ENCODE assay signal across 21 cellular contexts in the genomic region with DNA sequence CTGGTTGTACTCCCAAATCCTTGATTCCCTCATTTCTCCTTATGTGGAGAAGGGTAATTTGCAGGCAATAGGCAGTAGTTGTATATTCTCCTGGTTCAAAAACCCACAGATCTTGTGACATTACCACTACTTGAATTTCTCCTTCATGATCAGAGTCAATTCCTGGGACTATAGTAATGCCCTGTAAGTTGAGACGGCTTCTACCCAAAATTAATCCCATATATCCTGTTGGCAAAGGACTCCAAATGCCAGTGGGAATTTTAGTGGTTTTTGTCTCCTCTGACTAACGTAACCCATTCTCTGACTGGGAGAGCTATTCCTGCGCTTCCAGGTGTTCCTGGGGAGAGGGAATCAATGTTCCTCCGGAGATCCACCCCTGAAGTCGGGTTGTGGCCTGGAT. TPM values are rescaled to one million over a fixed set of nuclear protein-coding genes. Genes with fewer than 3 reads are reported as not detected.
DNase-seq lines count a peak whose midpoint lies in the region; ATAC-seq and TF ChIP-seq lines count a peak whose summit lies in the region.
"Had no signal": no experiment of that assay in that cellular context is flagged by ENCODE, and none has a peak within 500 bp of the region (broad histone marks: within the 10 kb centered on the region; RNA-seq: fewer than 3 reads in every experiment).

No MANE protein-coding gene starts in this region.

- TF ChIP-seq CTCF in AG10803 (conservative IDR thresholded peaks at IDR 0.05; ENCODE audit: low read length): no peak
- TF ChIP-seq CTCF in HFFc6 (IDR thresholded peaks at IDR 0.05): no peak

- H3K36me3 Mint-ChIP-seq in HFFc6 (ENCODE audit: low read depth): peaks cover 13% of the 10 kb centered on the region
- no peaks in the 10 kb centered on the region for H3K36me3 Mint-ChIP-seq in activated CD4-positive, alpha-beta T cell treated with anti-CD3 and anti-CD28 coated beads for 36 hours (ENCODE audit: low read depth)

- CTCF ChIA-PET in activated CD4-positive, alpha-beta T cell treated with anti-CD3 and anti-CD28 coated beads for 36 hours (lab: Charles Lee): interaction anchor here (0.7 to 1.8 kb wide), 5 partner anchors 10 to 192 kb away, joined by 3 to 6 read pairs (median 4); a partner anchor contains a TSS

- H3K9ac ChIP-seq in adipocyte (ENCODE audit: low read length): no peak overlapping the region

- peaks cover 4% of the 10 kb centered on the region for H3K27me3 Mint-ChIP-seq in HFFc6 (ENCODE audit: insufficient read depth)
- H3K27me3 Mint-ChIP-seq in activated CD4-positive, alpha-beta T cell treated with anti-CD3 and anti-CD28 coated beads for 36 hours: no peaks in the 10 kb centered on the region

- no peaks in the 10 kb centered on the region for H3K36me3 ChIP-seq in adipocyte (ENCODE audit: control insufficient read depth, insufficient read depth, low read length, severe bottlenecking)
- H3K36me3 ChIP-seq: vagina had no signal

- peaks cover 10% of the 10 kb centered on the region for H3K4me1 ChIP-seq in adipocyte (ENCODE audit: control insufficient read depth, insufficient read depth, low read length)
- H3K4me1 ChIP-seq: testis, vagina had no signal

- intact Hi-C loops in activated CD4-positive, alpha-beta T cell treated with anti-CD3 and anti-CD28 coated beads for 36 hours (cut with DNase I, micrococcal nuclease): no loop called here

- ATAC-seq in activated CD4-positive, alpha-beta T cell treated with anti-CD3 and anti-CD28 coated beads for 36 hours: no peak
- ATAC-seq: left cardiac atrium, Right ventricle myocardium inferior, sciatic nerve had no signal

- H3K4me3 Mint-ChIP-seq in HFFc6: no peak overlapping the region
- no peak overlapping the region for H3K4me3 Mint-ChIP-seq in activated CD4-positive, alpha-beta T cell treated with anti-CD3 and anti-CD28 coated beads for 36 hours
- H3K4me3 Mint-ChIP-seq: activated CD4-positive, alpha-beta T cell treated with anti-CD3 and anti-CD28 coated beads, Interleukin-2, amount 10 ng/mL, durations not matched to agents 24 days and 14 days; nephron progenitor cell had no signal

- peaks cover 20% of the 10 kb centered on the region for H3K9me3 Mint-ChIP-seq in HFFc6
- no peaks in the 10 kb centered on the region for H3K9me3 Mint-ChIP-seq in activated CD4-positive, alpha-beta T cell treated with anti-CD3 and anti-CD28 coated beads for 36 hours (ENCODE audit: low read depth)
- H3K9me3 Mint-ChIP-seq: activated CD4-positive, alpha-beta T cell treated with anti-CD3 and anti-CD28 coated beads, Interleukin-2, amount 10 ng/mL, durations not matched to agents 24 days and 14 days had no signal

- POLR2A ChIA-PET in activated CD4-positive, alpha-beta T cell treated with anti-CD3 and anti-CD28 coated beads for 36 hours (lab: Charles Lee): no interaction called here

- H3K27ac Mint-ChIP-seq in HFFc6: no peak overlapping the region
- H3K27ac Mint-ChIP-seq in activated CD4-positive, alpha-beta T cell treated with anti-CD3 and anti-CD28 coated beads for 36 hours: no peak overlapping the region
- H3K27ac Mint-ChIP-seq: activated CD4-positive, alpha-beta T cell treated with anti-CD3 and anti-CD28 coated beads, Interleukin-2, amount 10 ng/mL, durations not matched to agents 24 days and 14 days; nephron progenitor cell had no signal

- H3K4me3 ChIP-seq in AG10803 (ENCODE audit: low read length) (no peak overlapping the region), adipocyte (ENCODE audit: low read length) (no peak overlapping the region)
- H3K4me3 ChIP-seq: testis, vagina had no signal

- no peaks in the 10 kb centered on the region for H3K27me3 ChIP-seq in adipocyte (replicated peaks; ENCODE audit: control insufficient read depth, insufficient read depth, low read length)
- H3K27me3 ChIP-seq: testis, vagina had no signal

- no peaks in the 10 kb centered on the region for H3K9me3 ChIP-seq in adipocyte (ENCODE audit: control insufficient read depth, low read length)
- H3K9me3 ChIP-seq: testis, vagina had no signal

- peaks cover 35% of the 10 kb centered on the region for H3K4me1 Mint-ChIP-seq in HFFc6 (ENCODE audit: low read depth)
- H3K4me1 Mint-ChIP-seq in activated CD4-positive, alpha-beta T cell treated with anti-CD3 and anti-CD28 coated beads for 36 hours: no peaks in the 10 kb centered on the region

- DNase-seq in AG10803 (ENCODE audit: low read depth): peak; percentile 85
- peak; percentile 69 for DNase-seq in HFFc6
- peak; percentile 54 for DNase-seq in adipocyte (ENCODE audit: low read depth)
- DNase-seq in glomerular visceral epithelial cell (ENCODE audit: extremely low spot score): peak; percentile 18
- no peak for DNase-seq in activated CD4-positive, alpha-beta T cell treated with anti-CD3 and anti-CD28 coated beads for 36 hours
- DNase-seq in NCI-H1930 (lab: John Stamatoyannopoulos, UW): no peak
- DNase-seq in inferior parietal cortex (ENCODE audit: extremely low spot score): no peak
- DNase-seq in CD1c-positive myeloid dendritic cell (ENCODE audit: extremely low spot score): no peak
- DNase-seq: activated CD4-positive, alpha-beta T cell treated with anti-CD3 and anti-CD28 coated beads, Interleukin-2, amount 10 ng/mL, durations not matched to agents 24 days and 14 days; activated effector memory CD4-positive, alpha-beta T cell treated with Interleukin-2 at 50 U/mL for 16 hours; erythroblast; left cardiac atrium; MM.1S; NCI-H1436 treated with DMSO at 0.1 percent for 48 hours; NCI-H2171 treated with DMSO at 0.1 percent for 48 hours; NCI-H526; nephron progenitor cell; testis had no signal

RNA-seq across cellular contexts. Expression of a gene that starts 11.6 kb away (rescaled TPM):
- total RNA-seq in HFFc6 (2021; fragmentation: NEBNext Ultra II Directional; extraction: Animal tissue kit (Norgen Biotek cat#: 25700)): 1 to 10 TPM; 6.9 to 8.7 (median 7.5) TPM
- total RNA-seq in activated CD4-positive, alpha-beta T cell treated with anti-CD3 and anti-CD28 coated beads for 36 hours: 10 to 100 TPM in 1 of 2 experiments, 1 to 10 TPM in 1; 9.0 to 10.7 TPM

RNA-seq across cellular contexts. Expression of a gene that starts 29.0 kb away (rescaled TPM):
- 10 to 100 TPM; 26.8 to 34.6 (median 29.8) TPM for total RNA-seq in HFFc6 (2021; fragmentation: NEBNext Ultra II Directional; extraction: Animal tissue kit (Norgen Biotek cat#: 25700))
- 10 to 100 TPM; 76.8 to 77.8 TPM for total RNA-seq in activated CD4-positive, alpha-beta T cell treated with anti-CD3 and anti-CD28 coated beads for 36 hours

RNA-seq across cellular contexts. Expression of a gene that starts 36.3 kb away (rescaled TPM):
- 10 to 100 TPM in 3 of 6 experiments, 1 to 10 TPM in 3; 7.3 to 12.2 (median 10.1) TPM for total RNA-seq in HFFc6 (2021; fragmentation: NEBNext Ultra II Directional; extraction: Animal tissue kit (Norgen Biotek cat#: 25700))
- total RNA-seq in activated CD4-positive, alpha-beta T cell treated with anti-CD3 and anti-CD28 coated beads for 36 hours: 10 to 100 TPM in 1 of 2 experiments, 1 to 10 TPM in 1; 9.2 to 10.8 TPM

RNA-seq across cellular contexts. Expression of a gene that starts 36.5 kb away (rescaled TPM):
- 10 to 100 TPM; 54.1 to 72.1 (median 64.5) TPM for total RNA-seq in HFFc6 (2021; fragmentation: NEBNext Ultra II Directional; extraction: Animal tissue kit (Norgen Biotek cat#: 25700))
- 100 to 1,000 TPM in 1 of 2 experiments, 10 to 100 TPM in 1; 84.7 to 111 TPM for total RNA-seq in activated CD4-positive, alpha-beta T cell treated with anti-CD3 and anti-CD28 coated beads for 36 hours

RNA-seq across cellular contexts. Expression of a gene that starts 50.3 kb away (rescaled TPM):
- 10 to 100 TPM in 1 of 6 experiments, 1 to 10 TPM in 5; 5.9 to 10.4 (median 7.6) TPM for total RNA-seq in HFFc6 (2021; fragmentation: NEBNext Ultra II Directional; extraction: Animal tissue kit (Norgen Biotek cat#: 25700))
- total RNA-seq in activated CD4-positive, alpha-beta T cell treated with anti-CD3 and anti-CD28 coated beads for 36 hours: 1 to 10 TPM; 7.1 to 9.1 TPM

Comparison
In these comparisons a context has a peak if more than half of its experiments do, and no peak if none do; other contexts are left out.
1. DNase-seq: peak in AG10803 (single experiment), HFFc6 (single experiment), adipocyte (single experiment) and glomerular visceral epithelial cell (single experiment); none in activated CD4-positive, alpha-beta T cell treated with anti-CD3 and anti-CD28 coated beads for 36 hours (single experiment), NCI-H1930 (0 of 2), inferior parietal cortex (single experiment) and CD1c-positive myeloid dendritic cell (single experiment).